In the genomic region with DNA sequence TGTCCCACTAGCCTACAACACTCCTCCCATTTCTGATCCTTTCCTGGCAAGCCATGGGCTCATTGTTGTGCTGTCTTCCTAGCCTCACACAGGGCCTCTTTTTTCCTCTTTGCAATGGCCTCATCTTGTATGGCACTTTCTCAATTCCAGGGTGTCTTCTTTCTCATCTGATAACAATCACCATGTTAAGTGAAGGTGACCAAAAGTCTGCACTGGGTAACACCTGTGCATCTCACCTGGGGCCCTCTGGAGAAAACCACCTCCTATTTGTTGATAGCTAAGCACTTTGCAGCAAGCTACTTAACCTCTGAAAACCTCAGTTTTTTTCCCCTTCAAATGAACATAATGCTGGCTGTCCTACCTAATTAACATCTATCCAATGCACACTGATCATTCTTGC, we compare ENCODE assay signal across 31 cellular contexts.
"Had no signal": no experiment of that assay in that cellular context is flagged by ENCODE, and none has a peak within 500 bp of the region (broad histone marks: within the 10 kb centered on the region; RNA-seq: fewer than 3 reads in every experiment).

No MANE protein-coding gene starts in this region.

- H3K4me3 Mint-ChIP-seq: activated CD4-positive, alpha-beta memory T cell treated with anti-CD3 and anti-CD28 coated beads for 36 hours; activated CD4-positive, alpha-beta T cell treated with anti-CD3 and anti-CD28 coated beads for 36 hours; activated CD4-positive, alpha-beta T cell treated with anti-CD3 and anti-CD28 coated beads, Interleukin-2, amount 10 ng/mL, durations not matched to agents 24 days and 14 days; activated CD8-positive, alpha-beta memory T cell treated with anti-CD3 and anti-CD28 coated beads, Interleukin-2, amount 10 ng/mL, durations not matched to agents 7 days and 5 days; activated CD8-positive, alpha-beta T cell treated with anti-CD3 and anti-CD28 coated beads, Interleukin-2, amount 10 ng/mL, durations not matched to agents 7 days and 5 days; activated naive CD4-positive, alpha-beta T cell treated with anti-CD3 and anti-CD28 coated beads for 36 hours; activated naive CD4-positive, alpha-beta T cell treated with anti-CD3 and anti-CD28 coated beads, Interleukin-2, amount 50 U/mL, for 24 hours; activated naive CD8-positive, alpha-beta T cell treated with anti-CD3 and anti-CD28 coated beads for 36 hours; activated naive CD8-positive, alpha-beta T cell treated with anti-CD3 and anti-CD28 coated beads, Interleukin-2, amount 50 U/mL, for 24 hours; activated T-helper 1 cell treated with anti-CD3 and anti-CD28 coated beads, Interleukin-12 subunit alpha, Interleukin-12 subunit beta, Interleukin-2, Interleukin-4 antibody, amounts not matched to agents 30 ng/mL and 10 ng/mL and 1 ng/mL, durations not matched to agents 14 hours and 24 hours and 36 hours; effector memory CD8-positive, alpha-beta T cell had no signal

- H3K9me3 Mint-ChIP-seq: activated CD4-positive, alpha-beta memory T cell treated with anti-CD3 and anti-CD28 coated beads for 36 hours; activated naive CD4-positive, alpha-beta T cell treated with anti-CD3 and anti-CD28 coated beads for 36 hours; activated naive CD4-positive, alpha-beta T cell treated with anti-CD3 and anti-CD28 coated beads, Interleukin-2, amount 50 U/mL, for 24 hours; activated naive CD8-positive, alpha-beta T cell treated with anti-CD3 and anti-CD28 coated beads for 36 hours; activated naive CD8-positive, alpha-beta T cell treated with anti-CD3 and anti-CD28 coated beads, Interleukin-2, amount 50 U/mL, for 24 hours; activated T-helper 1 cell treated with anti-CD3 and anti-CD28 coated beads, Interleukin-12 subunit alpha, Interleukin-12 subunit beta, Interleukin-2, Interleukin-4 antibody, amounts not matched to agents 30 ng/mL and 10 ng/mL and 1 ng/mL, durations not matched to agents 14 hours and 24 hours and 36 hours; activated T-helper 2 cell treated with anti-CD3 and anti-CD28 coated beads, Interferon-gamma antibody, Interleukin-2, Interleukin-4, amounts not matched to agents 10 μg/mL and 5 μg/mL and 100 μg/mL, durations not matched to agents 14 hours and 24 hours and 36 hours; effector memory CD8-positive, alpha-beta T cell had no signal

- H3K27ac Mint-ChIP-seq: activated CD4-positive, alpha-beta memory T cell treated with anti-CD3 and anti-CD28 coated beads for 36 hours; activated CD4-positive, alpha-beta T cell treated with anti-CD3 and anti-CD28 coated beads for 36 hours; activated CD4-positive, alpha-beta T cell treated with anti-CD3 and anti-CD28 coated beads, Interleukin-2, amount 10 ng/mL, durations not matched to agents 24 days and 14 days; activated CD8-positive, alpha-beta memory T cell treated with anti-CD3 and anti-CD28 coated beads, Interleukin-2, amount 10 ng/mL, durations not matched to agents 7 days and 5 days; activated CD8-positive, alpha-beta T cell treated with anti-CD3 and anti-CD28 coated beads, Interleukin-2, amount 10 ng/mL, durations not matched to agents 7 days and 5 days; activated naive CD4-positive, alpha-beta T cell treated with anti-CD3 and anti-CD28 coated beads for 36 hours; activated naive CD4-positive, alpha-beta T cell treated with anti-CD3 and anti-CD28 coated beads, Interleukin-2, amount 50 U/mL, for 24 hours; activated naive CD8-positive, alpha-beta T cell treated with anti-CD3 and anti-CD28 coated beads for 36 hours; activated naive CD8-positive, alpha-beta T cell treated with anti-CD3 and anti-CD28 coated beads, Interleukin-2, amount 50 U/mL, for 24 hours; activated T-helper 1 cell treated with anti-CD3 and anti-CD28 coated beads, Interleukin-12 subunit alpha, Interleukin-12 subunit beta, Interleukin-2, Interleukin-4 antibody, amounts not matched to agents 30 ng/mL and 10 ng/mL and 1 ng/mL, durations not matched to agents 14 hours and 24 hours and 36 hours; activated T-helper 2 cell treated with anti-CD3 and anti-CD28 coated beads, Interferon-gamma antibody, Interleukin-2, Interleukin-4, amounts not matched to agents 10 μg/mL and 5 μg/mL and 100 μg/mL, durations not matched to agents 14 hours and 24 hours and 36 hours; effector memory CD8-positive, alpha-beta T cell had no signal

- H3K36me3 ChIP-seq: adrenal gland, esophagus muscularis mucosa, gastrocnemius medialis had no signal

- H3K4me1 Mint-ChIP-seq: activated CD4-positive, alpha-beta T cell treated with anti-CD3 and anti-CD28 coated beads for 36 hours; activated naive CD4-positive, alpha-beta T cell treated with anti-CD3 and anti-CD28 coated beads, Interleukin-2, amount 50 U/mL, for 24 hours; activated naive CD8-positive, alpha-beta T cell treated with anti-CD3 and anti-CD28 coated beads for 36 hours; activated naive CD8-positive, alpha-beta T cell treated with anti-CD3 and anti-CD28 coated beads, Interleukin-2, amount 50 U/mL, for 24 hours had no signal

- H3K36me3 Mint-ChIP-seq: activated CD4-positive, alpha-beta memory T cell treated with anti-CD3 and anti-CD28 coated beads for 36 hours; activated CD8-positive, alpha-beta memory T cell treated with anti-CD3 and anti-CD28 coated beads, Interleukin-2, amount 10 ng/mL, durations not matched to agents 7 days and 5 days; activated naive CD4-positive, alpha-beta T cell treated with anti-CD3 and anti-CD28 coated beads, Interleukin-2, amount 50 U/mL, for 24 hours; activated naive CD8-positive, alpha-beta T cell treated with anti-CD3 and anti-CD28 coated beads for 36 hours had no signal

- H3K27me3 ChIP-seq: adrenal gland, body of pancreas, esophagus muscularis mucosa, foreskin keratinocyte, gastrocnemius medialis had no signal

- H3K4me3 ChIP-seq: adrenal gland, body of pancreas, esophagus muscularis mucosa, gastrocnemius medialis had no signal

- H3K9me3 ChIP-seq: adrenal gland, body of pancreas, esophagus muscularis mucosa, gastrocnemius medialis had no signal

- DNase-seq: activated CD4-positive, alpha-beta memory T cell treated with anti-CD3 and anti-CD28 coated beads for 36 hours; activated CD4-positive, alpha-beta T cell treated with anti-CD3 and anti-CD28 coated beads for 36 hours; activated CD4-positive, alpha-beta T cell treated with anti-CD3 and anti-CD28 coated beads, Interleukin-2, amount 10 ng/mL, durations not matched to agents 24 days and 14 days; activated CD4-positive, CD25-positive, alpha-beta regulatory T cell; activated CD4-positive, CD25-positive, alpha-beta regulatory T cell treated with anti-CD3 and anti-CD28 coated beads, Interleukin-2, amount 50 U/mL, for 72 hours; activated CD8-positive, alpha-beta memory T cell treated with anti-CD3 and anti-CD28 coated beads, Interleukin-2, amount 10 ng/mL, durations not matched to agents 7 days and 5 days; activated CD8-positive, alpha-beta memory T cell treated with anti-CD3 and anti-CD28 coated beads, Interleukin-2, amount 50 U/mL, for 4 hours; activated CD8-positive, alpha-beta T cell treated with anti-CD3 and anti-CD28 coated beads, Interleukin-2, amount 10 ng/mL, durations not matched to agents 7 days and 5 days; activated effector memory CD4-positive, alpha-beta T cell treated with anti-CD3 and anti-CD28 coated beads, Interleukin-2, amount 50 U/mL, for 16 hours; activated naive CD4-positive, alpha-beta T cell treated with anti-CD3 and anti-CD28 coated beads for 36 hours; activated naive CD8-positive, alpha-beta T cell treated with anti-CD3 and anti-CD28 coated beads for 36 hours; activated naive CD8-positive, alpha-beta T cell treated with anti-CD3 and anti-CD28 coated beads, Interleukin-2, amount 50 U/mL, for 24 hours; activated T-cell treated with anti-CD3 and anti-CD28 coated beads, Interleukin-2, amount 50 U/mL, for 1 hour; activated T-cell treated with anti-CD3 and anti-CD28 coated beads, Interleukin-2, amount 50 U/mL, for 48 hours; adrenal gland; amygdala; aorta; body of pancreas; caudate nucleus; cortex of kidney; dermis blood vessel endothelial cell; effector CD4-positive, alpha-beta T cell; effector memory CD8-positive, alpha-beta T cell; erythroblast; foreskin keratinocyte; gastrocnemius medialis; T-helper 2 cell had no signal

- H3K27ac ChIP-seq: adrenal gland, esophagus muscularis mucosa, foreskin keratinocyte, gastrocnemius medialis had no signal

- H3K4me1 ChIP-seq: foreskin keratinocyte, gastrocnemius medialis had no signal

- H3K27me3 Mint-ChIP-seq: activated CD4-positive, alpha-beta memory T cell treated with anti-CD3 and anti-CD28 coated beads for 36 hours; activated CD4-positive, alpha-beta T cell treated with anti-CD3 and anti-CD28 coated beads, Interleukin-2, amount 10 ng/mL, durations not matched to agents 24 days and 14 days had no signal

- ATAC-seq: activated CD4-positive, alpha-beta T cell treated with anti-CD3 and anti-CD28 coated beads for 36 hours; activated CD8-positive, alpha-beta memory T cell treated with anti-CD3 and anti-CD28 coated beads, Interleukin-2, amount 10 ng/mL, durations not matched to agents 7 days and 5 days; activated CD8-positive, alpha-beta T cell treated with anti-CD3 and anti-CD28 coated beads, Interleukin-2, amount 10 ng/mL, durations not matched to agents 7 days and 5 days; activated naive CD8-positive, alpha-beta T cell treated with anti-CD3 and anti-CD28 coated beads, Interleukin-2, amount 50 U/mL, for 24 hours; body of pancreas; effector memory CD8-positive, alpha-beta T cell; foreskin keratinocyte; gastrocnemius medialis had no signal
